In the genomic region with DNA sequence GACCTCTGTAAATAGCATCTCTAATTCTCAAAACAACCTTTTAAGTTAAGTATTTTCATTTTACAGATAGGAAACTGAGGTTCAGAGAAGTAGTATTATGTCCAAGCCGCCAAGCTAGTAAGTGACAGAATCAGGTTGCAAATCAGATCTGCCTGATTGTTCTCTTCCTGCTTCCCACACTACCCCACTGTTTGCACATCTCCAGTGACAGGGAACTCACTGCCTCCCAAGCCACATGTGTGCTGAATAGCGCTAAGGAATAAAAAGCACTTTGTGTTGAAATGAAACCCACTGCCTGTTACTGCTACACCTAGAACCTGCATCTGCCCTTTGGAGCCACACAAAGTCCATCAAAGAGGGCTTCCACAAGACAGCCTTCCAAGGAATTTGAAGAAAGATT, we compare ENCODE assay signal across 19 cellular contexts. TPM values are rescaled to one million over a fixed set of nuclear protein-coding genes. Genes with fewer than 3 reads are reported as not detected.
DNase-seq lines count a peak whose midpoint lies in the region; ATAC-seq and TF ChIP-seq lines count a peak whose summit lies in the region.
"Had no signal": no experiment of that assay in that cellular context is flagged by ENCODE, and none has a peak within 500 bp of the region (broad histone marks: within the 10 kb centered on the region; RNA-seq: fewer than 3 reads in every experiment).

No MANE protein-coding gene starts in this region.

- no peaks in the 10 kb centered on the region for H3K9me3 Mint-ChIP-seq in osteocyte (ENCODE audit: unreplicated experiment)
- H3K9me3 Mint-ChIP-seq in type B pancreatic cell, result no peaks in the 10 kb centered on the region
- H3K9me3 Mint-ChIP-seq in nephron progenitor cell, result no peaks in the 10 kb centered on the region
- H3K9me3 Mint-ChIP-seq: CD4-positive, alpha-beta T cell had no signal

- H3K4me1 Mint-ChIP-seq in osteocyte (ENCODE audit: unreplicated experiment), result no peaks in the 10 kb centered on the region
- H3K4me1 Mint-ChIP-seq in type B pancreatic cell (ENCODE audit: unreplicated experiment), result peaks cover 6% of the 10 kb centered on the region
- H3K4me1 Mint-ChIP-seq in nephron progenitor cell, result no peaks in the 10 kb centered on the region
- H3K4me1 Mint-ChIP-seq: CD8-positive, alpha-beta memory T cell had no signal

- H3K4me3 Mint-ChIP-seq in osteocyte (ENCODE audit: unreplicated experiment), result no peak overlapping the region
- no peak overlapping the region for H3K4me3 Mint-ChIP-seq in type B pancreatic cell
- H3K4me3 Mint-ChIP-seq in nephron progenitor cell, result no peak overlapping the region
- H3K4me3 Mint-ChIP-seq: CD14-positive monocyte; CD4-positive, alpha-beta T cell; CD8-positive, alpha-beta memory T cell had no signal

- peak; percentile 2 for DNase-seq in DMS153 (lab: John Stamatoyannopoulos, UW)
- DNase-seq in DMS153 treated with DMSO at 0.1 percent for 48 hours (lab: John Stamatoyannopoulos, UW; ENCODE audit: unreplicated experiment), result no peak
- DNase-seq in osteocyte (ENCODE audit: extremely low spot score, unreplicated experiment), result peak; percentile 11
- peak; percentile 10 for DNase-seq in type B pancreatic cell (ENCODE audit: extremely low spot score, unreplicated experiment)
- DNase-seq in nephron progenitor cell, result no peak
- DNase-seq: BE2C; Calu3; CD4-positive, alpha-beta T cell; CD8-positive, alpha-beta memory T cell; COR-L47; DMS79; EL; GDM1; GOT3; H7; HCEC 1CT had no signal

- ATAC-seq in GM21786 (IDR thresholded peaks at IDR 0.05; ENCODE audit: unreplicated experiment), result no peak
- ATAC-seq: GM12878 had no signal

- TF ChIP-seq CTCF in osteocyte (IDR thresholded peaks at IDR 0.05) (no peak), type B pancreatic cell (conservative IDR thresholded peaks at IDR 0.05) (no peak), nephron progenitor cell (IDR thresholded peaks at IDR 0.05) (no peak)

- H3K27me3 Mint-ChIP-seq in osteocyte (ENCODE audit: unreplicated experiment), result peaks cover 8% of the 10 kb centered on the region
- H3K27me3 Mint-ChIP-seq in type B pancreatic cell, result no peaks in the 10 kb centered on the region
- H3K27me3 Mint-ChIP-seq in nephron progenitor cell (ENCODE audit: low read depth, poor library complexity), result peaks cover 9% of the 10 kb centered on the region

- H3K36me3 Mint-ChIP-seq in osteocyte (ENCODE audit: unreplicated experiment) (no peaks in the 10 kb centered on the region), type B pancreatic cell (no peaks in the 10 kb centered on the region), nephron progenitor cell (ENCODE audit: low read depth) (no peaks in the 10 kb centered on the region)
- H3K36me3 Mint-ChIP-seq: CD8-positive, alpha-beta memory T cell had no signal

- no peak overlapping the region for H3K27ac Mint-ChIP-seq in osteocyte (ENCODE audit: unreplicated experiment)
- H3K27ac Mint-ChIP-seq in type B pancreatic cell, result no peak overlapping the region
- no peak overlapping the region for H3K27ac Mint-ChIP-seq in nephron progenitor cell
- H3K27ac Mint-ChIP-seq: CD14-positive monocyte; CD4-positive, alpha-beta T cell; CD8-positive, alpha-beta memory T cell had no signal

RNA-seq across cellular contexts. Expression of a gene that starts 45.1 kb away (rescaled TPM):
- 61.8 and 65.8 TPM in 2 replicates for total RNA-seq in osteocyte
- 63.2 and 65.5 TPM in 2 replicates for total RNA-seq in type B pancreatic cell (ENCODE audit: low replicate concordance)

Comparison
In these comparisons a context has a peak if more than half of its experiments do, and no peak if none do; other contexts are left out.
1. DNase-seq: peak in DMS153 (single experiment), osteocyte (single experiment) and type B pancreatic cell (single experiment); none in DMS153 treated with DMSO at 0.1 percent for 48 hours (single experiment) and nephron progenitor cell (single experiment).